In the genomic region with DNA sequence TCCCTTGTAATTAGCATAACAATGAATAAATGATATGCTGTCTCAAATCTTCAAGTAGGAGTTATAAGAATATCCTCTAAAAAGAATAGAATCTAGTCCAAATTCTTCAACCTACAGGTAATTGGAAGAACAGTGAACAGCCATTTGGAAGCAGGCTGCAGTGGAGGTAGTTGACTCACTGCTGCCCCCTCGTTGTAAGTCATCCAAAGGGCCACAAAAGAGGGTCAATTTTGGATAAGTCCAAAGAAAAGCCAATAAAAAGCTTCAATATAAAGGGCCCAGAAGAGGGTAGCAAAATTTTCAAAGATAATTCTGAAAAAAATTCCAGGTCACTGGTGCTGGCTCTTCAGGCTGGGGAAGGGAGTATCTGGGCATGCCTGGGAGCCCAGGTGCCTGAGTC, we compare ENCODE assay signal across 8 cellular contexts.
DNase-seq lines count a peak whose midpoint lies in the region; ATAC-seq and TF ChIP-seq lines count a peak whose summit lies in the region.

No MANE protein-coding gene starts in this region.

- no peak for ATAC-seq in DND-41 (ENCODE audit: insufficient read depth, low read depth)
- peak; percentile 62 for ATAC-seq in left lung
- no peak for ATAC-seq in HG02642 (IDR thresholded peaks at IDR 0.05; ENCODE audit: poor library complexity, unreplicated experiment)
- ATAC-seq in GM18861 (IDR thresholded peaks at IDR 0.05; ENCODE audit: unreplicated experiment), result no peak

- H3K79me2 ChIP-seq in DND-41 (ENCODE audit: insufficient read depth, low read length), result no peaks in the 10 kb centered on the region

- H3K9me3 ChIP-seq in DND-41 (ENCODE audit: insufficient read depth, low read length, severe bottlenecking) (no peaks in the 10 kb centered on the region), left lung (no peaks in the 10 kb centered on the region)

- H3K36me3 ChIP-seq in DND-41 (ENCODE audit: insufficient read depth, low read length) (no peaks in the 10 kb centered on the region), left lung (no peaks in the 10 kb centered on the region)

- H3K4me1 ChIP-seq in DND-41 (ENCODE audit: insufficient read depth, low read length), result no peaks in the 10 kb centered on the region
- peaks cover 3 to 6% of the 10 kb centered on the region in 2 donors for H3K4me1 ChIP-seq in left lung

- H4K20me1 ChIP-seq in DND-41 (ENCODE audit: insufficient read depth, low read length), result no peaks in the 10 kb centered on the region

- no peak overlapping the region for H3K4me2 ChIP-seq in DND-41 (ENCODE audit: insufficient read depth, low read length)

- H3K27ac ChIP-seq in DND-41 (ENCODE audit: low read length), result no peak overlapping the region
- H3K27ac ChIP-seq in left lung, result no peak overlapping the region

- no peak overlapping the region for H3K4me3 ChIP-seq in DND-41 (ENCODE audit: low read depth in 1 of 2, low read length in 2 of 2)
- H3K4me3 ChIP-seq in left lung, result no peak overlapping the region

- H2AFZ ChIP-seq in DND-41 (ENCODE audit: low read depth, low read length), result no peak overlapping the region

- DNase-seq in DND-41, result no peak
- DNase-seq in HT1080 (ENCODE audit: low read depth), result peak; percentile 30
- DNase-seq in amniotic epithelial cell (ENCODE audit: low read depth), result peak; percentile 18
- no peak for DNase-seq in left lung
- no peak for DNase-seq in NK-92 (lab: John Stamatoyannopoulos, UW; ENCODE audit: unreplicated experiment)
- no peak for DNase-seq in NCI-H2227 (lab: John Stamatoyannopoulos, UW; ENCODE audit: unreplicated experiment)

- H3K9ac ChIP-seq in DND-41 (ENCODE audit: low read depth, low read length), result no peak overlapping the region

- TF ChIP-seq CTCF in DND-41 (IDR thresholded peaks at IDR 0.05; ENCODE audit: borderline replicate concordance, extremely low read depth, low read length, poor library complexity, severe bottlenecking) (peak; percentile 42), left lung (IDR thresholded peaks at IDR 0.05) (no peak)

- H3K27me3 ChIP-seq in DND-41 (ENCODE audit: insufficient read depth, low read length, poor library complexity), result no peaks in the 10 kb centered on the region
- no peaks in the 10 kb centered on the region for H3K27me3 ChIP-seq in left lung

- intact Hi-C loops in left lung (cut with DNase I), result no loop called here

Comparison
In these comparisons a context has a peak if more than half of its experiments do, and no peak if none do; other contexts are left out.
1. DNase-seq: peak in HT1080 (single experiment) and amniotic epithelial cell (single experiment); none in DND-41 (single experiment), left lung (0 of 2), NK-92 (single experiment) and NCI-H2227 (single experiment).